Comparison of ENCODE assay signal across 1 cellular context in the genomic region with DNA sequence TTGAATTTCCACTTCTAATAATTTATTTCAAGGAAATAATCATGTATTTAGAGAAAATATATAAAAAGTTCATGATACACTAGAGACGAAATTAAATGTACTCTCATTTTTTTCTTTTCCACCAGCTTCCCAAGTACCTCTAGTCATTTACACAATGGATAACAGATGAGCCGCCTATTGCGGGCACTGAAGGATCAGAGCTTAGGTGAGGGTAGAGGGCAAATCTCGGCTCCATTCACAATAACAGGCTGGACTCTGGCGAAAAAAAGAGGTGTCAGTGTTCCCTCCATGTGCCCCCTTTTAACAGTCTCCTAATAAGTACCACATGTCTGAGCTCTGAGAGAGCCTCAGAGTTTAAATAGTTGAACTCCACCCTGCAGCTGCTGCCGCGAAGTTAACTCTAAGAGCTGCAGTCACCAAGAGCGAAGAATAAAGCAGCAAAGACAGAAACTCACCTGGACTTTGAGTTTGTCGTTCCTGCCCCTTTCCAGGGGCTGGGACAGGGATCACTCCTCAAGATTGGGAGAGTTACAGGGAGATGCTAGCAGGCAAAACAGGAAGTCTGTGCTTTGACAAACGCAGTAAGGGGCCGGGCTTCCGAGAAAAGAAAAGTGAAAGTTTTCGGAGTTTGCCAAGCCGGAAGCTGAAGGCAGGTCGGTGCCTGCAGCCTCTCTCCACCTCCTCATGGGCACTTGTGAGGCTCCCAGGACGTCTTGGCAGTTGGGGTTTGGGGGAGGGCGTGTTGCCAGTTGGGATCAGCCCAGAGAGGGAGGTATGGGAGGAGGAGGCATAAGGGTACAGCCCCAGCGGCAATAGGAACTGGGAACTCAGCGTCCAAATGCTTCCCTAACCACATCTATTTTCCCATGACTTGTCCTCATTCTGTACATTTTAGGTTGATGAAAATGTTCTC.
TF ChIP-seq lines count a peak whose summit lies in the region.

A gene (minus strand): TSS at position 566 of the 913 bp plus-strand sequence. CDS start 3,057 bp downstream, outside the sequence.

TF ChIP-seq in K562, 482 proteins besides CTCF, POLR2A, EP300 and RAD21 (continued from another document and continues in another):
- TF ChIP-seq, protein P1, sequence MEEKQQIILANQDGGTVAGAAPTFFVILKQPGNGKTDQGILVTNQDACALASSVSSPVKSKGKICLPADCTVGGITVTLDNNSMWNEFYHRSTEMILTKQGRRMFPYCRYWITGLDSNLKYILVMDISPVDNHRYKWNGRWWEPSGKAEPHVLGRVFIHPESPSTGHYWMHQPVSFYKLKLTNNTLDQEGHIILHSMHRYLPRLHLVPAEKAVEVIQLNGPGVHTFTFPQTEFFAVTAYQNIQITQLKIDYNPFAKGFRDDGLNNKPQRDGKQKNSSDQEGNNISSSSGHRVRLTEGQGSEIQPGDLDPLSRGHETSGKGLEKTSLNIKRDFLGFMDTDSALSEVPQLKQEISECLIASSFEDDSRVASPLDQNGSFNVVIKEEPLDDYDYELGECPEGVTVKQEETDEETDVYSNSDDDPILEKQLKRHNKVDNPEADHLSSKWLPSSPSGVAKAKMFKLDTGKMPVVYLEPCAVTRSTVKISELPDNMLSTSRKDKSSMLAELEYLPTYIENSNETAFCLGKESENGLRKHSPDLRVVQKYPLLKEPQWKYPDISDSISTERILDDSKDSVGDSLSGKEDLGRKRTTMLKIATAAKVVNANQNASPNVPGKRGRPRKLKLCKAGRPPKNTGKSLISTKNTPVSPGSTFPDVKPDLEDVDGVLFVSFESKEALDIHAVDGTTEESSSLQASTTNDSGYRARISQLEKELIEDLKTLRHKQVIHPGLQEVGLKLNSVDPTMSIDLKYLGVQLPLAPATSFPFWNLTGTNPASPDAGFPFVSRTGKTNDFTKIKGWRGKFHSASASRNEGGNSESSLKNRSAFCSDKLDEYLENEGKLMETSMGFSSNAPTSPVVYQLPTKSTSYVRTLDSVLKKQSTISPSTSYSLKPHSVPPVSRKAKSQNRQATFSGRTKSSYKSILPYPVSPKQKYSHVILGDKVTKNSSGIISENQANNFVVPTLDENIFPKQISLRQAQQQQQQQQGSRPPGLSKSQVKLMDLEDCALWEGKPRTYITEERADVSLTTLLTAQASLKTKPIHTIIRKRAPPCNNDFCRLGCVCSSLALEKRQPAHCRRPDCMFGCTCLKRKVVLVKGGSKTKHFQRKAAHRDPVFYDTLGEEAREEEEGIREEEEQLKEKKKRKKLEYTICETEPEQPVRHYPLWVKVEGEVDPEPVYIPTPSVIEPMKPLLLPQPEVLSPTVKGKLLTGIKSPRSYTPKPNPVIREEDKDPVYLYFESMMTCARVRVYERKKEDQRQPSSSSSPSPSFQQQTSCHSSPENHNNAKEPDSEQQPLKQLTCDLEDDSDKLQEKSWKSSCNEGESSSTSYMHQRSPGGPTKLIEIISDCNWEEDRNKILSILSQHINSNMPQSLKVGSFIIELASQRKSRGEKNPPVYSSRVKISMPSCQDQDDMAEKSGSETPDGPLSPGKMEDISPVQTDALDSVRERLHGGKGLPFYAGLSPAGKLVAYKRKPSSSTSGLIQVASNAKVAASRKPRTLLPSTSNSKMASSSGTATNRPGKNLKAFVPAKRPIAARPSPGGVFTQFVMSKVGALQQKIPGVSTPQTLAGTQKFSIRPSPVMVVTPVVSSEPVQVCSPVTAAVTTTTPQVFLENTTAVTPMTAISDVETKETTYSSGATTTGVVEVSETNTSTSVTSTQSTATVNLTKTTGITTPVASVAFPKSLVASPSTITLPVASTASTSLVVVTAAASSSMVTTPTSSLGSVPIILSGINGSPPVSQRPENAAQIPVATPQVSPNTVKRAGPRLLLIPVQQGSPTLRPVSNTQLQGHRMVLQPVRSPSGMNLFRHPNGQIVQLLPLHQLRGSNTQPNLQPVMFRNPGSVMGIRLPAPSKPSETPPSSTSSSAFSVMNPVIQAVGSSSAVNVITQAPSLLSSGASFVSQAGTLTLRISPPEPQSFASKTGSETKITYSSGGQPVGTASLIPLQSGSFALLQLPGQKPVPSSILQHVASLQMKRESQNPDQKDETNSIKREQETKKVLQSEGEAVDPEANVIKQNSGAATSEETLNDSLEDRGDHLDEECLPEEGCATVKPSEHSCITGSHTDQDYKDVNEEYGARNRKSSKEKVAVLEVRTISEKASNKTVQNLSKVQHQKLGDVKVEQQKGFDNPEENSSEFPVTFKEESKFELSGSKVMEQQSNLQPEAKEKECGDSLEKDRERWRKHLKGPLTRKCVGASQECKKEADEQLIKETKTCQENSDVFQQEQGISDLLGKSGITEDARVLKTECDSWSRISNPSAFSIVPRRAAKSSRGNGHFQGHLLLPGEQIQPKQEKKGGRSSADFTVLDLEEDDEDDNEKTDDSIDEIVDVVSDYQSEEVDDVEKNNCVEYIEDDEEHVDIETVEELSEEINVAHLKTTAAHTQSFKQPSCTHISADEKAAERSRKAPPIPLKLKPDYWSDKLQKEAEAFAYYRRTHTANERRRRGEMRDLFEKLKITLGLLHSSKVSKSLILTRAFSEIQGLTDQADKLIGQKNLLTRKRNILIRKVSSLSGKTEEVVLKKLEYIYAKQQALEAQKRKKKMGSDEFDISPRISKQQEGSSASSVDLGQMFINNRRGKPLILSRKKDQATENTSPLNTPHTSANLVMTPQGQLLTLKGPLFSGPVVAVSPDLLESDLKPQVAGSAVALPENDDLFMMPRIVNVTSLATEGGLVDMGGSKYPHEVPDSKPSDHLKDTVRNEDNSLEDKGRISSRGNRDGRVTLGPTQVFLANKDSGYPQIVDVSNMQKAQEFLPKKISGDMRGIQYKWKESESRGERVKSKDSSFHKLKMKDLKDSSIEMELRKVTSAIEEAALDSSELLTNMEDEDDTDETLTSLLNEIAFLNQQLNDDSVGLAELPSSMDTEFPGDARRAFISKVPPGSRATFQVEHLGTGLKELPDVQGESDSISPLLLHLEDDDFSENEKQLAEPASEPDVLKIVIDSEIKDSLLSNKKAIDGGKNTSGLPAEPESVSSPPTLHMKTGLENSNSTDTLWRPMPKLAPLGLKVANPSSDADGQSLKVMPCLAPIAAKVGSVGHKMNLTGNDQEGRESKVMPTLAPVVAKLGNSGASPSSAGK (IDR thresholded peaks at IDR 0.05), result 0 out of 2 replicates have a peak, but pooled peaks have one; percentile 5
- TF ChIP-seq YY1 (IDR thresholded peaks at IDR 0.05; ENCODE audit: borderline replicate concordance in 1 of 3, control insufficient read depth in 1 of 3, extremely low read depth in 1 of 3, insufficient read depth in 3 of 3, insufficient read length in 1 of 3, insufficient replicate concordance in 2 of 3, low read depth in 1 of 3, low read length in 2 of 3) (peak in 1 of 3 experiments; percentile 4), ZNF175 (CRISPR knock-in tag; IDR thresholded peaks at IDR 0.05; ENCODE audit: low read depth) (no peak; the same call in 1 of the 2 replicates), BRD4 (IDR thresholded peaks at IDR 0.05) (no peak), GABPB1 (CRISPR knock-in tag; IDR thresholded peaks at IDR 0.05) (peak; percentile 31; the same call in 1 of the 2 replicates)
- TF ChIP-seq, protein P2, sequence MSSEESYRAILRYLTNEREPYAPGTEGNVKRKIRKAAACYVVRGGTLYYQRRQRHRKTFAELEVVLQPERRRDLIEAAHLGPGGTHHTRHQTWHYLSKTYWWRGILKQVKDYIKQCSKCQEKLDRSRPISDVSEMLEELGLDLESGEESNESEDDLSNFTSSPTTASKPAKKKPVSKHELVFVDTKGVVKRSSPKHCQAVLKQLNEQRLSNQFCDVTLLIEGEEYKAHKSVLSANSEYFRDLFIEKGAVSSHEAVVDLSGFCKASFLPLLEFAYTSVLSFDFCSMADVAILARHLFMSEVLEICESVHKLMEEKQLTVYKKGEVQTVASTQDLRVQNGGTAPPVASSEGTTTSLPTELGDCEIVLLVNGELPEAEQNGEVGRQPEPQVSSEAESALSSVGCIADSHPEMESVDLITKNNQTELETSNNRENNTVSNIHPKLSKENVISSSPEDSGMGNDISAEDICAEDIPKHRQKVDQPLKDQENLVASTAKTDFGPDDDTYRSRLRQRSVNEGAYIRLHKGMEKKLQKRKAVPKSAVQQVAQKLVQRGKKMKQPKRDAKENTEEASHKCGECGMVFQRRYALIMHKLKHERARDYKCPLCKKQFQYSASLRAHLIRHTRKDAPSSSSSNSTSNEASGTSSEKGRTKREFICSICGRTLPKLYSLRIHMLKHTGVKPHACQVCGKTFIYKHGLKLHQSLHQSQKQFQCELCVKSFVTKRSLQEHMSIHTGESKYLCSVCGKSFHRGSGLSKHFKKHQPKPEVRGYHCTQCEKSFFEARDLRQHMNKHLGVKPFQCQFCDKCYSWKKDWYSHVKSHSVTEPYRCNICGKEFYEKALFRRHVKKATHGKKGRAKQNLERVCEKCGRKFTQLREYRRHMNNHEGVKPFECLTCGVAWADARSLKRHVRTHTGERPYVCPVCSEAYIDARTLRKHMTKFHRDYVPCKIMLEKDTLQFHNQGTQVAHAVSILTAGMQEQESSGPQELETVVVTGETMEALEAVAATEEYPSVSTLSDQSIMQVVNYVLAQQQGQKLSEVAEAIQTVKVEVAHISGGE (CRISPR knock-in tag; IDR thresholded peaks at IDR 0.05), result 0 out of 6 replicates have a peak, but pooled peaks of 1 of the 3 experiments have one; percentile 46
- TF ChIP-seq, protein P3, sequence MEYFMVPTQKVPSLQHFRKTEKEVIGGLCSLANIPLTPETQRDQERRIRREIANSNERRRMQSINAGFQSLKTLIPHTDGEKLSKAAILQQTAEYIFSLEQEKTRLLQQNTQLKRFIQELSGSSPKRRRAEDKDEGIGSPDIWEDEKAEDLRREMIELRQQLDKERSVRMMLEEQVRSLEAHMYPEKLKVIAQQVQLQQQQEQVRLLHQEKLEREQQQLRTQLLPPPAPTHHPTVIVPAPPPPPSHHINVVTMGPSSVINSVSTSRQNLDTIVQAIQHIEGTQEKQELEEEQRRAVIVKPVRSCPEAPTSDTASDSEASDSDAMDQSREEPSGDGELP (CRISPR knock-in tag; IDR thresholded peaks at IDR 0.05; ENCODE audit: borderline replicate concordance), result peak; percentile 33; the same call in 1 of the 2 replicates
- TF ChIP-seq, protein P4, sequence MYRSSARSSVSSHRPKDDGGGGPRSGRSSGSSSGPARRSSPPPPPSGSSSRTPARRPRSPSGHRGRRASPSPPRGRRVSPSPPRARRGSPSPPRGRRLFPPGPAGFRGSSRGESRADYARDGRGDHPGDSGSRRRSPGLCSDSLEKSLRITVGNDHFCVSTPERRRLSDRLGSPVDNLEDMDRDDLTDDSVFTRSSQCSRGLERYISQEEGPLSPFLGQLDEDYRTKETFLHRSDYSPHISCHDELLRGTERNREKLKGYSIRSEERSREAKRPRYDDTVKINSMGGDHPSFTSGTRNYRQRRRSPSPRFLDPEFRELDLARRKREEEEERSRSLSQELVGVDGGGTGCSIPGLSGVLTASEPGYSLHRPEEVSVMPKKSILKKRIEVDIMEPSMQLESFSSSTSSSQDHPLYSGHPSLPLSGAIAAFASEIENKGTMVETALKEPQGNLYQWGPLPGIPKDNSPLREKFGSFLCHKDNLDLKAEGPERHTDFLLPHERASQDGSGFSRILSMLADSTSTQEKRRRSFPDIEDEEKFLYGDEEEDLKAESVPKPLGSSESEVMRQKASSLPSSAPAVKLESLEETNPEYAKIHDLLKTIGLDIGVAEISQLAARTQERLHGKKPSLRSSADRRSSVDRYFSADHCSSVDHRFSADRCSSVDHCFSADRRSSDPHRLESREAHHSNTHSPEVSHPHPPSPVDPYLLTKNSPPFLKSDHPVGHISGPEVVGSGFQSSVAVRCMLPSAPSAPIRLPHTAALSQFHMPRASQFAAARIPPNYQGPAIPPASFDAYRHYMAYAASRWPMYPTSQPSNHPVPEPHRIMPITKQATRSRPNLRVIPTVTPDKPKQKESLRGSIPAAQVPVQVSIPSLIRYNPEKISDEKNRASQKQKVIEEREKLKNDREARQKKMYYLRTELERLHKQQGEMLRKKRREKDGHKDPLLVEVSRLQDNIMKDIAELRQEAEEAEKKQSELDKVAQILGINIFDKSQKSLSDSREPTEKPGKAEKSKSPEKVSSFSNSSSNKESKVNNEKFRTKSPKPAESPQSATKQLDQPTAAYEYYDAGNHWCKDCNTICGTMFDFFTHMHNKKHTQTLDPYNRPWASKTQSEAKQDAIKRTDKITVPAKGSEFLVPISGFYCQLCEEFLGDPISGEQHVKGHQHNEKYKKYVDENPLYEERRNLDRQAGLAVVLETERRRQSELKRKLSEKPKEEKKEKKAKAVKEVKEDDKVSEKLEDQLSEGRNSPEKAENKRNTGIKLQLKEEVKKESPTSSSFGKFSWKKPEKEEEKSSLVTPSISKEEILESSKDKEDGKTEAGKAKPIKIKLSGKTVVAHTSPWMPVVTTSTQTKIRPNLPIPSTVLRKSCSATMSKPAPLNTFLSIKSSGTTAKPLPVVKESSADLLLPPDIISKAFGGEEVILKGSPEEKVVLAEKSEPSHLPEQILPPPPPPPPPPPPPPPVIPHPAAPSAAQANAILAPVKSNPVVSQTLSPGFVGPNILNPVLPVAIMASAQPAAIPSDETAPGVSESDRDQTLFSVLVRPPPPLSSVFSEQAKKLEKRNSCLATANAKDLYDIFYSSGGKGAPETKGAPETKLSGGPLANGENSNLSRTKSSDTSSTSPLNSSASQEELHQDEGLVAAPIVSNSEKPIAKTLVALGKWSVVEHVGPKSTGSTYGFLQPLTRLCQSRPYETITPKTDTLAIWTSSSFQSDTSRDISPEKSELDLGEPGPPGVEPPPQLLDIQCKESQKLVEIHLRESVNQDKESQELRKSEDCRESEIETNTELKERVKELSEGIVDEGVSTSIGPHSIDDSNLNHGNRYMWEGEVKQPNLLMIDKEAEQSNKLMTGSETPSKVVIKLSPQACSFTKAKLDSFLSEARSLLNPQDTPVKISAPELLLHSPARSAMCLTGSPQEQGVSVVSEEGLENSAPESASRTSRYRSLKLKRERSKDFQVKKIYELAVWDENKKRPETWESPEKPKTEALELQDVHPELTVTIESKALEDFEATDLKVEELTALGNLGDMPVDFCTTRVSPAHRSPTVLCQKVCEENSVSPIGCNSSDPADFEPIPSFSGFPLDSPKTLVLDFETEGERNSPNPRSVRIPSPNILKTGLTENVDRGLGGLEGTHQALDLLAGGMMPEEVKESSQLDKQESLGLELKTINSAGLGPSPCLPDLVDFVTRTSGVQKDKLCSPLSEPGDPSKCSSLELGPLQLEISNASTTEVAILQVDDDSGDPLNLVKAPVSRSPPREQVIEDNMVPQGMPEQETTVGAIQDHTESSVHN (IDR thresholded peaks at IDR 0.05; ENCODE audit: borderline replicate concordance in 1 of 2, low read depth in 1 of 2), result peak in 1 of 2 experiments; percentile 62; a peak in 1 of 4 replicates
- TF ChIP-seq, protein P5, sequence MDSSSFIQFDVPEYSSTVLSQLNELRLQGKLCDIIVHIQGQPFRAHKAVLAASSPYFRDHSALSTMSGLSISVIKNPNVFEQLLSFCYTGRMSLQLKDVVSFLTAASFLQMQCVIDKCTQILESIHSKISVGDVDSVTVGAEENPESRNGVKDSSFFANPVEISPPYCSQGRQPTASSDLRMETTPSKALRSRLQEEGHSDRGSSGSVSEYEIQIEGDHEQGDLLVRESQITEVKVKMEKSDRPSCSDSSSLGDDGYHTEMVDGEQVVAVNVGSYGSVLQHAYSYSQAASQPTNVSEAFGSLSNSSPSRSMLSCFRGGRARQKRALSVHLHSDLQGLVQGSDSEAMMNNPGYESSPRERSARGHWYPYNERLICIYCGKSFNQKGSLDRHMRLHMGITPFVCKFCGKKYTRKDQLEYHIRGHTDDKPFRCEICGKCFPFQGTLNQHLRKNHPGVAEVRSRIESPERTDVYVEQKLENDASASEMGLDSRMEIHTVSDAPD (CRISPR knock-in tag; IDR thresholded peaks at IDR 0.05), result no peak
